Comparison of ENCODE assay signal across 20 cellular contexts in the genomic region with DNA sequence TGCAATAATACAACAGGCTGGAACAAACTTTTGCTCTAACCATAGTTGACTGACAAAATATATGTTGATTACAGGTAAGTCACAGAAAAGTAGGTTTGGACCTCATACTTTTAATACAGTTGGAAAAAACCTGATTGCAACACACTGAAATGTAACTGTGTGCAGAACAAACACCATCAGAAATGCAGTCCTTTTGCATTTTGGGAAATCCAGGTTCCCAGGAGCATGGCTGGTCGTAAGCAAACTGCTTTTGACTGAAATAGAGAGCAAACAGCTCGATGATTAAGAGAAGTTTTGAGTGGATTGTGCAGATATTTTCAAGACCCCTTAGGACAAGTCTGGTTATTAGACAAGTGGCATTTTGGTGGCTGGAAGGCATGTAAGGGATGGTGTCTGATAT. TPM values are rescaled to one million over a fixed set of nuclear protein-coding genes. Genes with fewer than 3 reads are reported as not detected.
"Had no signal": no experiment of that assay in that cellular context is flagged by ENCODE, and none has a peak within 500 bp of the region (broad histone marks: within the 10 kb centered on the region; RNA-seq: fewer than 3 reads in every experiment).

No MANE protein-coding gene starts in this region.

- H3K4me3 Mint-ChIP-seq: activated T-cell treated with anti-CD3 and anti-CD28 coated beads, Interleukin-2, amount 50 U/mL, for 24 hours; stimulated activated naive CD8-positive, alpha-beta T cell treated with anti-CD3 and anti-CD28 coated beads, Interleukin-15, amount 100 ng/mL, for 72 hours; T-helper 2 cell treated with Interferon-gamma antibody and Interleukin-4, amounts not matched to agents 5 μg/mL and 100 μg/mL, for 36 hours had no signal

- H3K27ac Mint-ChIP-seq: activated T-cell treated with anti-CD3 and anti-CD28 coated beads, Interleukin-2, amount 50 U/mL, for 24 hours; stimulated activated naive CD8-positive, alpha-beta T cell treated with anti-CD3 and anti-CD28 coated beads, Interleukin-15, amount 100 ng/mL, for 72 hours; T-helper 2 cell treated with Interferon-gamma antibody and Interleukin-4, amounts not matched to agents 5 μg/mL and 100 μg/mL, for 36 hours had no signal

- DNase-seq: activated effector memory CD4-positive, alpha-beta T cell treated with Interleukin-2 at 50 U/mL for 16 hours; activated naive CD4-positive, alpha-beta T cell treated with anti-CD3 and anti-CD28 coated beads, Interleukin-2, amount 50 U/mL, for 16 hours; activated T-cell treated with anti-CD3 and anti-CD28 coated beads, Interleukin-2, amount 50 U/mL, for 24 hours; hypothalamus; kidney glomerular epithelial cell; pancreas; sigmoid colon; stimulated activated CD4-positive, alpha-beta T cell treated with anti-CD3 and anti-CD28 coated beads, Interleukin-1b, Interleukin-23, amount 100 ng/mL, for 48 hours; stimulated activated naive CD8-positive, alpha-beta T cell treated with anti-CD3 and anti-CD28 coated beads, Interleukin-15, amount 100 ng/mL, for 72 hours had no signal

- H3K4me3 ChIP-seq: pancreas, sigmoid colon had no signal

- H3K27ac ChIP-seq: pancreas, sigmoid colon had no signal

- H3K36me3 ChIP-seq: pancreas, sigmoid colon had no signal

- H3K4me1 ChIP-seq: pancreas, sigmoid colon had no signal

- H3K9me3 Mint-ChIP-seq: activated T-cell treated with anti-CD3 and anti-CD28 coated beads, Interleukin-2, amount 50 U/mL, for 24 hours; stimulated activated naive CD8-positive, alpha-beta T cell treated with anti-CD3 and anti-CD28 coated beads, Interleukin-15, amount 100 ng/mL, for 72 hours; T-helper 2 cell treated with Interferon-gamma antibody and Interleukin-4, amounts not matched to agents 5 μg/mL and 100 μg/mL, for 36 hours had no signal

- FAIRE-seq: endometrium, pancreas, urothelium cell line had no signal

- H3K9me3 ChIP-seq: pancreas, sigmoid colon had no signal

- ATAC-seq: activated CD4-positive, CD25-positive, alpha-beta regulatory T cell treated with anti-CD3 and anti-CD28 coated beads, Interleukin-2, amount 50 U/mL, for 24 hours; esophagus mucosa; pancreas; stimulated activated naive CD8-positive, alpha-beta T cell treated with anti-CD3 and anti-CD28 coated beads, Interleukin-15, amount 100 ng/mL, for 72 hours had no signal

RNA-seq across cellular contexts. Expression of gene IGF2BP1, which starts 8.0 kb away (rescaled TPM):
- total RNA-seq: esophagus mucosa, mesenteric fat pad had no signal
- polyA plus RNA-seq: liver had no signal

RNA-seq across cellular contexts. Expression of gene GIP, which starts 36.7 kb away (rescaled TPM):
- total RNA-seq: esophagus mucosa, glomerular endothelial cell, liver, mesenteric fat pad, pancreas, sigmoid colon, temporal lobe had no signal
- polyA plus RNA-seq: adipose tissue, liver, neural cell, pancreas, sigmoid colon had no signal
